10 cellular contexts compared by ENCODE assay signal in genomic region chr16:81624718-81625543, GRCh38.
DNase-seq lines count a peak whose midpoint lies in the region; ATAC-seq and TF ChIP-seq lines count a peak whose summit lies in the region.
"Had no signal": no experiment of that assay in that cellular context is flagged by ENCODE, and none has a peak within 500 bp of the region (broad histone marks: within the 10 kb centered on the region; RNA-seq: fewer than 3 reads in every experiment).

No MANE protein-coding gene starts in this region.

- no peak overlapping the region for H3K4me3 ChIP-seq in endodermal cell (ENCODE audit: low read length)

- no peak for TF ChIP-seq CTCF in endodermal cell (conservative IDR thresholded peaks at IDR 0.05)

- H3K9ac ChIP-seq in endodermal cell (ENCODE audit: extremely low read depth, low read length, poor library complexity, severe bottlenecking), result no peak overlapping the region

- H3K4me3 Mint-ChIP-seq in endodermal cell, result no peak overlapping the region
- H3K4me3 Mint-ChIP-seq: activated T-cell treated with anti-CD3 and anti-CD28 coated beads, Interleukin-2, amount 50 U/mL, for 4 hours had no signal

- WGBS in endodermal cell (ENCODE audit: insufficient coverage in 1 of 2, insufficient read length in 1 of 2), 2 experiments, result 91 to 100% methylated on average over 5 to 11 of the region's 11 CpGs

- in situ Hi-C loops in KBM-7 (cut with MboI; ENCODE audit: low pct_unique_long_range_greater_than_20kb, low sequenced_read_pairs), result no loop called here

- peak; percentile 63 for ATAC-seq in GM18511 (IDR thresholded peaks at IDR 0.05; ENCODE audit: unreplicated experiment)
- ATAC-seq in sciatic nerve, result peak; percentile 20
- no peak for ATAC-seq in GM19351 (IDR thresholded peaks at IDR 0.05; ENCODE audit: unreplicated experiment)

- no peaks in the 10 kb centered on the region for H3K4me1 Mint-ChIP-seq in endodermal cell

- H3K27ac Mint-ChIP-seq in endodermal cell, result peak overlapping the region; percentile 61

- no peaks in the 10 kb centered on the region for H3K4me1 ChIP-seq in endodermal cell (ENCODE audit: control insufficient read depth, insufficient read depth, low read length)

- no peaks in the 10 kb centered on the region for H3K9me3 ChIP-seq in endodermal cell (ENCODE audit: control insufficient read depth, low read length)

- no peaks in the 10 kb centered on the region for H3K27me3 ChIP-seq in endodermal cell (ENCODE audit: control insufficient read depth, insufficient read depth, low read length, poor library complexity, severe bottlenecking)

- H3K9me3 Mint-ChIP-seq in endodermal cell, result no peaks in the 10 kb centered on the region
- H3K9me3 Mint-ChIP-seq: activated T-cell treated with anti-CD3 and anti-CD28 coated beads, Interleukin-2, amount 50 U/mL, for 4 hours had no signal

- peaks cover 12% of the 10 kb centered on the region for H3K36me3 ChIP-seq in endodermal cell (ENCODE audit: control insufficient read depth, insufficient read depth, low read length)

- DNase-seq in KBM-7 (peak; percentile 38), endodermal cell (no peak), sciatic nerve (ENCODE audit: low spot score) (no peak), KG1 (lab: John Stamatoyannopoulos, UW) (no peak)
- no peak for DNase-seq in effector CD8-positive, alpha-beta T cell (lab: John Stamatoyannopoulos, UW)
- DNase-seq in activated CD4-positive, alpha-beta T cell treated with anti-CD3 and anti-CD28 coated beads for 4 hours, result no peak
- DNase-seq: activated T-cell treated with anti-CD3 and anti-CD28 coated beads, Interleukin-2, amount 50 U/mL, for 4 hours; foreskin melanocyte had no signal

- H3K27ac ChIP-seq in endodermal cell (ENCODE audit: low read depth, low read length), result no peak overlapping the region

- peaks cover 6% of the 10 kb centered on the region for H3K36me3 Mint-ChIP-seq in endodermal cell (ENCODE audit: low read depth)

- no peaks in the 10 kb centered on the region for H3K27me3 Mint-ChIP-seq in endodermal cell (ENCODE audit: insufficient read depth)

- intact Hi-C loops in sciatic nerve (cut with DNase I), result loop anchor here (10.0 kb wide), 1 partner anchor 100 kb away; no protein-coding TSS in a partner anchor
